8 cellular contexts compared by ENCODE assay signal in genomic region chr1:181105134-181106021, GRCh38. TPM values are rescaled to one million over a fixed set of nuclear protein-coding genes. Genes with fewer than 3 reads are reported as not detected.
DNase-seq lines count a peak whose midpoint lies in the region; ATAC-seq, FAIRE-seq and TF ChIP-seq lines count a peak whose summit lies in the region.

No MANE protein-coding gene starts in this region.

- no peak for FAIRE-seq in H1 (lab: Jason Lieb, UNC)

- no peak overlapping the region for H2BK120ac ChIP-seq in H1 (replicated peaks; ENCODE audit: low read depth, low read length)

- H2AFZ ChIP-seq in H1 (ENCODE audit: low read length): 0 out of 2 replicates have a peak overlapping the region, but pooled peaks have one; percentile 63

- H3K36me3 ChIP-seq in CD8-positive, alpha-beta T cell (ENCODE audit: insufficient read depth, low read length): no peaks in the 10 kb centered on the region
- H3K36me3 ChIP-seq in H1 (ENCODE audit: control insufficient read depth in 2 of 4, insufficient read depth in 4 of 4, low read length in 3 of 4): no peaks in the 10 kb centered on the region

- peak overlapping the region; percentile 60 for H4K8ac ChIP-seq in H1 (ENCODE audit: extremely low read depth, insufficient read depth, low read length)

- CTCF ChIA-PET in CD8-positive, alpha-beta T cell (lab: Charles Lee): interaction anchor here (0.5 to 10.0 kb wide), 7 partner anchors 14 to 72 kb away, joined by 3 to 78 read pairs (median 4); partner anchors contain the start of genes IER5 and MR1
- CTCF ChIA-PET in activated CD8-positive, alpha-beta memory T cell treated with anti-CD3 and anti-CD28 coated beads, Interleukin-2, amount 10 ng/mL, durations not matched to agents 7 days and 5 days (lab: Charles Lee): interaction anchor here (0.8 to 13.9 kb wide), 16 partner anchors 8 to 83 kb away, joined by 3 to 210 read pairs (median 5); partner anchors contain the start of genes IER5 and STX6
- CTCF ChIA-PET in H1 (lab: Charles Lee; ENCODE audit: partially characterized antibody): interaction anchor here (0.8 to 10.3 kb wide), 14 partner anchors 9 to 871 kb away, joined by 3 to 79 read pairs (median 4); no protein-coding TSS in a partner anchor

- peaks cover 3% of the 10 kb centered on the region for H3K36me3 Mint-ChIP-seq in CD8-positive, alpha-beta T cell
- peaks cover 2% of the 10 kb centered on the region for H3K36me3 Mint-ChIP-seq in activated CD8-positive, alpha-beta memory T cell treated with anti-CD3 and anti-CD28 coated beads, Interleukin-2, amount 10 ng/mL, durations not matched to agents 7 days and 5 days

- H3K9ac ChIP-seq in H1 (replicated peaks in 1 of 4; ENCODE audit: extremely low read depth in 1 of 4, low read depth in 3 of 4, low read length in 3 of 4): peak overlapping the region; percentile 49 to 77 (median 54)

- peak overlapping the region; percentile 82 to 89 for H3K4me2 ChIP-seq in H1 (ENCODE audit: insufficient read depth in 1 of 2, low read depth in 2 of 2, low read length in 2 of 2)

- H3K79me2 ChIP-seq in H1 (ENCODE audit: control insufficient read depth in 1 of 2, insufficient read depth in 2 of 2, low read length in 2 of 2): no peaks in the 10 kb centered on the region

- H3K9me3 ChIP-seq in CD8-positive, alpha-beta T cell (ENCODE audit: low read length): no peaks in the 10 kb centered on the region
- H3K9me3 ChIP-seq in H1 (ENCODE audit: insufficient read depth in 2 of 2, low read depth in 1 of 2, low read length in 1 of 2): no peaks in the 10 kb centered on the region

- 0 out of 3 replicates have a peak, but pooled peaks of 1 of the 2 experiments have one; percentile 27 for TF ChIP-seq POLR2A in H1 (IDR thresholded peaks at IDR 0.05; ENCODE audit: control extremely low read depth in 1 of 2, low read depth in 2 of 2, low read length in 2 of 2)

- 0 out of 2 replicates have a peak overlapping the region, but pooled peaks have one; percentile 28 for H2BK12ac ChIP-seq in H1 (ENCODE audit: low read depth, low read length)

- 0 out of 2 replicates have a peak overlapping the region, but pooled peaks have one; percentile 35 for H2BK5ac ChIP-seq in H1 (ENCODE audit: low read depth, low read length)

- no peaks in the 10 kb centered on the region for H3K79me1 ChIP-seq in H1 (ENCODE audit: low read depth, low read length)

- TF ChIP-seq RAD21 in H1 (IDR thresholded peaks at IDR 0.05 in 1 of 2, conservative IDR thresholded peaks at IDR 0.05 in 1 of 2; ENCODE audit: low read depth in 2 of 2, low read length in 2 of 2): no peak

- WGBS in H1 (ENCODE audit: extremely low coverage in 1 of 2, insufficient coverage in 1 of 2, insufficient read length in 1 of 2, insufficient replicate concordance in 2 of 2, low coverage in 1 of 2, low lambda C conversion rate in 2 of 2, missing lambda C conversion rate in 1 of 2), 2 experiments: 2% methylated on average over 31 of the region's 104 CpGs; no CpG with 5 or more reads in 1 of the 2 experiments

- no peaks in the 10 kb centered on the region for H3K27me3 Mint-ChIP-seq in CD8-positive, alpha-beta T cell (ENCODE audit: low read depth)
- H3K27me3 Mint-ChIP-seq in activated CD8-positive, alpha-beta memory T cell treated with anti-CD3 and anti-CD28 coated beads, Interleukin-2, amount 10 ng/mL, durations not matched to agents 7 days and 5 days: peaks cover 42% of the 10 kb centered on the region

- H4K20me1 ChIP-seq in H1 (replicated peaks in 1 of 2; ENCODE audit: control insufficient read depth in 1 of 2, insufficient read depth in 2 of 2, low read length in 2 of 2): no peaks in the 10 kb centered on the region

- intact Hi-C loops in CD8-positive, alpha-beta T cell (cut with DNase I, micrococcal nuclease): loop anchor here (1.0 to 10.0 kb wide), 12 partner anchors 16 to 1151 kb away; partner anchors contain the start of genes XPR1 (in 2 of the 2), ACBD6 (in 1 of the 2), CEP350 (in 1 of the 2) and IER5 (in 1 of the 2)

- H3K56ac ChIP-seq in H1 (replicated peaks; ENCODE audit: insufficient read length, low read depth, low read length): no peak overlapping the region

- peak overlapping the region; percentile 91 for H3K27ac Mint-ChIP-seq in CD8-positive, alpha-beta T cell
- peak overlapping the region; percentile 69 for H3K27ac Mint-ChIP-seq in activated CD8-positive, alpha-beta memory T cell treated with anti-CD3 and anti-CD28 coated beads, Interleukin-2, amount 10 ng/mL, durations not matched to agents 7 days and 5 days

- no peak for TF ChIP-seq CTCF in CD8-positive, alpha-beta T cell (IDR thresholded peaks at IDR 0.05)
- TF ChIP-seq CTCF in H1 (IDR thresholded peaks at IDR 0.05; ENCODE audit: control extremely low read depth in 1 of 3, insufficient read depth in 1 of 3, low read depth in 1 of 3, low read length in 3 of 3): no peak

- POLR2A ChIA-PET in CD8-positive, alpha-beta T cell (lab: Charles Lee): interaction anchor here (0.6 to 9.2 kb wide), 13 partner anchors 9 to 149 kb away, joined by 3 to 143 read pairs (median 5); partner anchors contain the start of gene IER5
- POLR2A ChIA-PET in H1 (lab: Charles Lee; ENCODE audit: partially characterized antibody): interaction anchor here (0.9 to 14.2 kb wide), 11 partner anchors 9 to 83 kb away, joined by 4 to 253 read pairs (median 14); partner anchors contain the start of genes IER5 and STX6

- no peak overlapping the region for H2BK15ac ChIP-seq in H1 (ENCODE audit: low read length)

- no peak overlapping the region for H4K91ac ChIP-seq in H1 (replicated peaks; ENCODE audit: insufficient read length, low read length)

- no peak overlapping the region for H3K23ac ChIP-seq in H1 (ENCODE audit: insufficient read length)

- peaks cover 25% of the 10 kb centered on the region for H3K4me1 ChIP-seq in CD8-positive, alpha-beta T cell (ENCODE audit: insufficient read depth, low read length)
- peaks cover 8 to 40% (median 21%) of the 10 kb centered on the region in 4 experiments for H3K4me1 ChIP-seq in H1 (replicated peaks in 1 of 4; ENCODE audit: control insufficient read depth in 3 of 4, insufficient read depth in 4 of 4, low read length in 3 of 4)

- no peaks in the 10 kb centered on the region for H3K9me3 Mint-ChIP-seq in CD8-positive, alpha-beta T cell
- H3K9me3 Mint-ChIP-seq in activated CD8-positive, alpha-beta memory T cell treated with anti-CD3 and anti-CD28 coated beads, Interleukin-2, amount 10 ng/mL, durations not matched to agents 7 days and 5 days (ENCODE audit: low read depth): no peaks in the 10 kb centered on the region

- H3K4me3 ChIP-seq in CD8-positive, alpha-beta T cell (ENCODE audit: low read depth, low read length): peak overlapping the region; percentile 61
- peak overlapping the region; percentile 53 to 75 (median 64) for H3K4me3 ChIP-seq in H1 (ENCODE audit: extremely low read depth in 1 of 4, insufficient read depth in 2 of 4, low read depth in 3 of 4, low read length in 4 of 4)

- peaks cover 40% of the 10 kb centered on the region for H3K4me1 Mint-ChIP-seq in CD8-positive, alpha-beta T cell (ENCODE audit: low read depth)
- H3K4me1 Mint-ChIP-seq in activated CD8-positive, alpha-beta memory T cell treated with anti-CD3 and anti-CD28 coated beads, Interleukin-2, amount 10 ng/mL, durations not matched to agents 7 days and 5 days: peaks cover 60% of the 10 kb centered on the region

- H3K4me3 Mint-ChIP-seq in CD8-positive, alpha-beta T cell: peak overlapping the region; percentile 90
- H3K4me3 Mint-ChIP-seq in activated CD8-positive, alpha-beta memory T cell treated with anti-CD3 and anti-CD28 coated beads, Interleukin-2, amount 10 ng/mL, durations not matched to agents 7 days and 5 days: peak overlapping the region; percentile 78

- H3K27ac ChIP-seq in CD8-positive, alpha-beta T cell (ENCODE audit: low read depth, low read length): peak overlapping the region; percentile 52
- H3K27ac ChIP-seq in H1 (ENCODE audit: low read depth, low read length): peak overlapping the region; percentile 62; the same call in 1 of the 2 replicates

- peak overlapping the region; percentile 21; the same call in 1 of the 2 replicates for H2BK20ac ChIP-seq in H1 (ENCODE audit: low read length)

- no peak overlapping the region for H2AK5ac ChIP-seq in H1 (ENCODE audit: low read depth, low read length)

- H3K18ac ChIP-seq in H1 (ENCODE audit: extremely low read depth, low read length): peak overlapping the region; percentile 79

- no peak overlapping the region for H3K4ac ChIP-seq in H1 (replicated peaks; ENCODE audit: insufficient read length, low read depth, low read length)

- peak overlapping the region; percentile 34 for H4K5ac ChIP-seq in H1 (ENCODE audit: insufficient read length, low read depth, low read length)

- DNase-seq in CD8-positive, alpha-beta T cell: peak; percentile 80 to 96 (median 94)
- DNase-seq in HT1080 (ENCODE audit: low read depth) (peak; percentile 69), NOMO-1 (lab: John Stamatoyannopoulos, UW; ENCODE audit: unreplicated experiment in 2 of 2) (peak; percentile 86 to 92), H1 (ENCODE audit: low read depth in 1 of 2, low spot score in 2 of 2) (peak in 1 of 2 experiments; percentile 86), mesenteric fat pad (ENCODE audit: low spot score) (peak; percentile 98)
- peak; percentile 93 for DNase-seq in activated CD8-positive, alpha-beta memory T cell treated with anti-CD3 and anti-CD28 coated beads, Interleukin-2, amount 10 ng/mL, durations not matched to agents 7 days and 5 days
- peak; percentile 84 for DNase-seq in stimulated activated CD8-positive, alpha-beta memory T cell treated with anti-CD3 and anti-CD28 coated beads, Interleukin-15, amount 100 ng/mL, for 1 hour (ENCODE audit: low read depth)

- ATAC-seq in CD8-positive, alpha-beta T cell: peak; percentile 85
- peak; percentile 45 for ATAC-seq in GM19468 (IDR thresholded peaks at IDR 0.05; ENCODE audit: extremely low read depth, unreplicated experiment)
- peak; percentile 87 for ATAC-seq in activated CD8-positive, alpha-beta memory T cell treated with anti-CD3 and anti-CD28 coated beads, Interleukin-2, amount 10 ng/mL, durations not matched to agents 7 days and 5 days

- H3K23me2 ChIP-seq in H1 (ENCODE audit: low read depth, low read length): peaks cover 13% of the 10 kb centered on the region

- TF ChIP-seq EP300 in H1 (IDR thresholded peaks at IDR 0.05; ENCODE audit: borderline replicate concordance in 1 of 2, low read depth in 2 of 2, low read length in 2 of 2): no peak

- no peak overlapping the region for H3K14ac ChIP-seq in H1 (ENCODE audit: insufficient read length)

- H3K27me3 ChIP-seq in CD8-positive, alpha-beta T cell (ENCODE audit: insufficient read depth, low read length): no peaks in the 10 kb centered on the region
- H3K27me3 ChIP-seq in H1 (replicated peaks in 1 of 4; ENCODE audit: control insufficient read depth in 3 of 4, extremely low read depth in 1 of 4, insufficient read depth in 3 of 4, low read length in 3 of 4): peaks cover 9 to 42% (median 41%) of the 10 kb centered on the region in 4 experiments

RNA-seq across cellular contexts. Expression of gene IER5, which starts 16.9 kb away (rescaled TPM):
- 10 to 100 TPM; 74.7 to 76.6 TPM for total RNA-seq in CD8-positive, alpha-beta T cell
- total RNA-seq in HT1080 (2014; rRNA removed; shearing (Covaris generic)): 27.6 and 29.8 TPM in 2 replicates
- 23.7 and 26.6 TPM in 2 replicates for polyA plus RNA-seq in HT1080 (2015; cell fraction: cytosol; rRNA removed)
- polyA plus RNA-seq in HT1080 (2015; cell fraction: nucleus; rRNA removed): 48.2 and 52.7 TPM in 2 replicates
- total RNA-seq in activated CD8-positive, alpha-beta memory T cell treated with anti-CD3 and anti-CD28 coated beads, Interleukin-2, amount 10 ng/mL, durations not matched to agents 7 days and 5 days: 10 to 100 TPM; 50.4 to 67.0 TPM
- 7.1 and 7.7 TPM in 2 replicates for total RNA-seq in H1 (2021; fragmentation: NEBNext Ultra II Directional; extraction: Animal tissue kit (Norgen Biotek cat#: 25700))
- 3.5 and 4.3 TPM in 2 replicates for polyA plus RNA-seq in H1 (2011; rRNA removed)
- 5.5 TPM for polyA plus RNA-seq in H1 (2011; cell fraction: cytosol; rRNA removed)
- polyA plus RNA-seq in H1 (2011; cell fraction: nucleus; rRNA removed): 6.0 TPM
- 7.1 to 7.5 TPM (median 7.2 TPM) in 4 replicates for polyA plus RNA-seq in H1 (2012, experiment 1 of 2)
- 6.3 TPM for polyA plus RNA-seq in H1 (2012, experiment 2 of 2)
- polyA plus RNA-seq in H1 (2013, experiment 1 of 2): 3.4 TPM
- 3.4 TPM for polyA plus RNA-seq in H1 (2013, experiment 2 of 2)
- 3.2 and 4.0 TPM in 2 replicates for polyA minus RNA-seq in H1 (2011; rRNA and poly(A)+ RNA removed)
- 6.9 TPM for polyA minus RNA-seq in H1 (2011; cell fraction: cytosol; rRNA and poly(A)+ RNA removed)
- polyA minus RNA-seq in H1 (2011; cell fraction: nucleus; rRNA and poly(A)+ RNA removed): 14.5 TPM
- 9.9 TPM for total RNA-seq in mesenteric fat pad
